ENCODE assay signal across 1 cellular context in genomic region chr2:72883356-72883962, GRCh38.
TF ChIP-seq lines count a peak whose summit lies in the region.

No MANE protein-coding gene starts in this region.

TF ChIP-seq in HepG2, 621 proteins besides CTCF, POLR2A, EP300 and RAD21 (continued from another document):
- TF ChIP-seq, protein P1, sequence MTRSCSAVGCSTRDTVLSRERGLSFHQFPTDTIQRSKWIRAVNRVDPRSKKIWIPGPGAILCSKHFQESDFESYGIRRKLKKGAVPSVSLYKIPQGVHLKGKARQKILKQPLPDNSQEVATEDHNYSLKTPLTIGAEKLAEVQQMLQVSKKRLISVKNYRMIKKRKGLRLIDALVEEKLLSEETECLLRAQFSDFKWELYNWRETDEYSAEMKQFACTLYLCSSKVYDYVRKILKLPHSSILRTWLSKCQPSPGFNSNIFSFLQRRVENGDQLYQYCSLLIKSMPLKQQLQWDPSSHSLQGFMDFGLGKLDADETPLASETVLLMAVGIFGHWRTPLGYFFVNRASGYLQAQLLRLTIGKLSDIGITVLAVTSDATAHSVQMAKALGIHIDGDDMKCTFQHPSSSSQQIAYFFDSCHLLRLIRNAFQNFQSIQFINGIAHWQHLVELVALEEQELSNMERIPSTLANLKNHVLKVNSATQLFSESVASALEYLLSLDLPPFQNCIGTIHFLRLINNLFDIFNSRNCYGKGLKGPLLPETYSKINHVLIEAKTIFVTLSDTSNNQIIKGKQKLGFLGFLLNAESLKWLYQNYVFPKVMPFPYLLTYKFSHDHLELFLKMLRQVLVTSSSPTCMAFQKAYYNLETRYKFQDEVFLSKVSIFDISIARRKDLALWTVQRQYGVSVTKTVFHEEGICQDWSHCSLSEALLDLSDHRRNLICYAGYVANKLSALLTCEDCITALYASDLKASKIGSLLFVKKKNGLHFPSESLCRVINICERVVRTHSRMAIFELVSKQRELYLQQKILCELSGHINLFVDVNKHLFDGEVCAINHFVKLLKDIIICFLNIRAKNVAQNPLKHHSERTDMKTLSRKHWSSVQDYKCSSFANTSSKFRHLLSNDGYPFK (CRISPR knock-in tag; IDR thresholded peaks at IDR 0.05; ENCODE audit: borderline replicate concordance), result no peak
- TF ChIP-seq HCFC1 (IDR thresholded peaks at IDR 0.05; ENCODE audit: low read depth, low read length), result no peak
- no peak for TF ChIP-seq SIN3A (IDR thresholded peaks at IDR 0.05; ENCODE audit: borderline replicate concordance, low read depth, low read length)
- TF ChIP-seq, protein P2, sequence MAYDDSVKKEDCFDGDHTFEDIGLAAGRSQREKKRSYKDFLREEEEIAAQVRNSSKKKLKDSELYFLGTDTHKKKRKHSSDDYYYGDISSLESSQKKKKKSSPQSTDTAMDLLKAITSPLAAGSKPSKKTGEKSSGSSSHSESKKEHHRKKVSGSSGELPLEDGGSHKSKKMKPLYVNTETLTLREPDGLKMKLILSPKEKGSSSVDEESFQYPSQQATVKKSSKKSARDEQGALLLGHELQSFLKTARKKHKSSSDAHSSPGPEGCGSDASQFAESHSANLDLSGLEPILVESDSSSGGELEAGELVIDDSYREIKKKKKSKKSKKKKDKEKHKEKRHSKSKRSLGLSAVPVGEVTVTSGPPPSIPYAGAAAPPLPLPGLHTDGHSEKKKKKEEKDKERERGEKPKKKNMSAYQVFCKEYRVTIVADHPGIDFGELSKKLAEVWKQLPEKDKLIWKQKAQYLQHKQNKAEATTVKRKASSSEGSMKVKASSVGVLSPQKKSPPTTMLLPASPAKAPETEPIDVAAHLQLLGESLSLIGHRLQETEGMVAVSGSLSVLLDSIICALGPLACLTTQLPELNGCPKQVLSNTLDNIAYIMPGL (CRISPR knock-in tag; IDR thresholded peaks at IDR 0.05; ENCODE audit: borderline replicate concordance in 1 of 2, low read depth in 1 of 2), result no peak
- no peak for TF ChIP-seq HDAC1 (CRISPR knock-in tag; IDR thresholded peaks at IDR 0.05)
- 0 out of 2 replicates have a peak, but pooled peaks have one; percentile 42 for TF ChIP-seq MED1 (CRISPR knock-in tag; IDR thresholded peaks at IDR 0.05)
- no peak for TF ChIP-seq ZNF33A (CRISPR knock-in tag; IDR thresholded peaks at IDR 0.05; ENCODE audit: borderline replicate concordance)
- peak; percentile 51; the same call in 1 of the 2 replicates for TF ChIP-seq SPEN (CRISPR knock-in tag; IDR thresholded peaks at IDR 0.05; ENCODE audit: low read depth)
- TF ChIP-seq KDM2A (CRISPR knock-in tag; IDR thresholded peaks at IDR 0.05; ENCODE audit: borderline replicate concordance, low read depth), result peak; percentile 64
- TF ChIP-seq ZNF234 (CRISPR knock-in tag; conservative IDR thresholded peaks at IDR 0.05), result no peak
- no peak; the same call in 1 of the 2 replicates for TF ChIP-seq GABPB1 (CRISPR knock-in tag; IDR thresholded peaks at IDR 0.05)
- no peak for TF ChIP-seq MXI1 (IDR thresholded peaks at IDR 0.05; ENCODE audit: borderline replicate concordance, low read depth, low read length)
- TF ChIP-seq, protein P3, sequence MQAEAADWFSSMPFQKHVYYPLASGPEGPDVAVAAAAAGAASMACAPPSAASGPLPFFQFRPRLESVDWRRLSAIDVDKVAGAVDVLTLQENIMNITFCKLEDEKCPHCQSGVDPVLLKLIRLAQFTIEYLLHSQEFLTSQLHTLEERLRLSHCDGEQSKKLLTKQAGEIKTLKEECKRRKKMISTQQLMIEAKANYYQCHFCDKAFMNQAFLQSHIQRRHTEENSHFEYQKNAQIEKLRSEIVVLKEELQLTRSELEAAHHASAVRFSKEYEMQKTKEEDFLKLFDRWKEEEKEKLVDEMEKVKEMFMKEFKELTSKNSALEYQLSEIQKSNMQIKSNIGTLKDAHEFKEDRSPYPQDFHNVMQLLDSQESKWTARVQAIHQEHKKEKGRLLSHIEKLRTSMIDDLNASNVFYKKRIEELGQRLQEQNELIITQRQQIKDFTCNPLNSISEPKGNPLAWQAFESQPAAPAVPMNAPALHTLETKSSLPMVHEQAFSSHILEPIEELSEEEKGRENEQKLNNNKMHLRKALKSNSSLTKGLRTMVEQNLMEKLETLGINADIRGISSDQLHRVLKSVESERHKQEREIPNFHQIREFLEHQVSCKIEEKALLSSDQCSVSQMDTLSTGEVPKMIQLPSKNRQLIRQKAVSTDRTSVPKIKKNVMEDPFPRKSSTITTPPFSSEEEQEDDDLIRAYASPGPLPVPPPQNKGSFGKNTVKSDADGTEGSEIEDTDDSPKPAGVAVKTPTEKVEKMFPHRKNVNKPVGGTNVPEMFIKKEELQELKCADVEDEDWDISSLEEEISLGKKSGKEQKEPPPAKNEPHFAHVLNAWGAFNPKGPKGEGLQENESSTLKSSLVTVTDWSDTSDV (CRISPR knock-in tag; IDR thresholded peaks at IDR 0.05), result no peak
- no peak for TF ChIP-seq ZC3H4 (CRISPR knock-in tag; IDR thresholded peaks at IDR 0.05; ENCODE audit: borderline replicate concordance)
- no peak for TF ChIP-seq KAT2B (IDR thresholded peaks at IDR 0.05; ENCODE audit: borderline replicate concordance, low read depth, low read length)
- TF ChIP-seq, protein P4, sequence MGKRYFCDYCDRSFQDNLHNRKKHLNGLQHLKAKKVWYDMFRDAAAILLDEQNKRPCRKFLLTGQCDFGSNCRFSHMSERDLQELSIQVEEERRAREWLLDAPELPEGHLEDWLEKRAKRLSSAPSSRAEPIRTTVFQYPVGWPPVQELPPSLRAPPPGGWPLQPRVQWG (CRISPR knock-in tag; IDR thresholded peaks at IDR 0.05; ENCODE audit: borderline replicate concordance, low read depth), result no peak
- 0 out of 2 replicates have a peak, but pooled peaks have one; percentile 28 for TF ChIP-seq FOXA3 (CRISPR knock-in tag; IDR thresholded peaks at IDR 0.05)
- peak; percentile 98; the same call in 1 of the 2 replicates for TF ChIP-seq WIZ (CRISPR knock-in tag; IDR thresholded peaks at IDR 0.05)
- TF ChIP-seq NFE2 (CRISPR knock-in tag; IDR thresholded peaks at IDR 0.05), result no peak
- TF ChIP-seq ZNF207 (IDR thresholded peaks at IDR 0.05; ENCODE audit: borderline replicate concordance), result no peak
- no peak for TF ChIP-seq MAFK (conservative IDR thresholded peaks at IDR 0.05 in 1 of 2, IDR thresholded peaks at IDR 0.05 in 1 of 2; ENCODE audit: low read length in 2 of 2)
- TF ChIP-seq IRF1 (CRISPR knock-in tag; IDR thresholded peaks at IDR 0.05; ENCODE audit: low read depth), result no peak
- TF ChIP-seq, protein P5, sequence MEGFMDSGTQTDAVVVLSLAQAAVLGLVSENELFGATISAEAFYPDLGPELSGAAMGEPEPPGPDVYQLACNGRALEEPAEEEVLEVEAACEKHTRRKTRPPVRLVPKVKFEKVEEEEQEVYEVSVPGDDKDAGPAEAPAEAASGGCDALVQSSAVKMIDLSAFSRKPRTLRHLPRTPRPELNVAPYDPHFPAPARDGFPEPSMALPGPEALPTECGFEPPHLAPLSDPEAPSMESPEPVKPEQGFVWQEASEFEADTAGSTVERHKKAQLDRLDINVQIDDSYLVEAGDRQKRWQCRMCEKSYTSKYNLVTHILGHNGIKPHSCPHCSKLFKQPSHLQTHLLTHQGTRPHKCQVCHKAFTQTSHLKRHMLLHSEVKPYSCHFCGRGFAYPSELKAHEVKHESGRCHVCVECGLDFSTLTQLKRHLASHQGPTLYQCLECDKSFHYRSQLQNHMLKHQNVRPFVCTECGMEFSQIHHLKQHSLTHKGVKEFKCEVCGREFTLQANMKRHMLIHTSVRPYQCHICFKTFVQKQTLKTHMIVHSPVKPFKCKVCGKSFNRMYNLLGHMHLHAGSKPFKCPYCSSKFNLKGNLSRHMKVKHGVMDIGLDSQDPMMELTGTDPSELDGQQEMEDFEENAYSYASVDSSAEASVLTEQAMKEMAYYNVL (CRISPR knock-in tag; IDR thresholded peaks at IDR 0.05; ENCODE audit: borderline replicate concordance), result no peak
- 0 out of 2 replicates have a peak, but pooled peaks have one; percentile 23 for TF ChIP-seq ZBTB7B (CRISPR knock-in tag; IDR thresholded peaks at IDR 0.05)
- TF ChIP-seq TBX3 (IDR thresholded peaks at IDR 0.05; ENCODE audit: borderline replicate concordance), result no peak
